In the genomic region with DNA sequence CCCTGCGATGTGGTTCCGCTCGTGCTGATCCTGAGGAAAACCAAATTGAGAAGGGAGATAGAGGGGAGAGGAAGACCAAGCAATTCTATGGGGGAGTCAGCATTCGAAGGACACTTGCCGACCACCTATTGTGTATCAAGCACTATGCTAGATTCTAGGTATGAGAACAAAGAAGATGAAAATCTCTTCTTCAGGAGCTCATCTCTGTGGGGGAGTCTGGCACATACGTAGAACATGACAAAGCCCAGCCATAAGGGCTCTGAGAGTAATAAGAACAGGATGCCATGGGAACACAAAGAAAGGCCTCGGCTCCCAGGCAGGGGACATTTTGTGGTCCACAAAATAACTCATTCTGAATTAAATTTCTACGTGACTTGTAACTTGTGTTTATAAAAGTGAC, we compare ENCODE assay signal across 20 cellular contexts.
"Had no signal": no experiment of that assay in that cellular context is flagged by ENCODE, and none has a peak within 500 bp of the region (broad histone marks: within the 10 kb centered on the region; RNA-seq: fewer than 3 reads in every experiment).

No MANE protein-coding gene starts in this region.

- H3K9me3 ChIP-seq: SJSA1 had no signal

- H3K4me3 ChIP-seq: SJSA1 had no signal

- H3K27me3 ChIP-seq: SJSA1 had no signal

- H3K4me1 Mint-ChIP-seq: activated naive CD4-positive, alpha-beta T cell treated with anti-CD3 and anti-CD28 coated beads, Interleukin-2, amount 50 U/mL, for 24 hours; IgD-negative memory B cell had no signal

- H3K27ac ChIP-seq: SJSA1 had no signal

- H3K9me3 Mint-ChIP-seq: activated CD8-positive, alpha-beta T cell treated with anti-CD3 and anti-CD28 coated beads for 36 hours; activated naive CD4-positive, alpha-beta T cell treated with anti-CD3 and anti-CD28 coated beads, Interleukin-2, amount 50 U/mL, for 24 hours; IgD-negative memory B cell; T-helper 1 cell treated with Interleukin-12 subunit alpha and Interleukin-12 subunit beta and Interleukin-4 antibody, amounts not matched to agents 30 μg/mL and 1 μg/mL, for 36 hours had no signal

- ATAC-seq: activated CD4-positive, CD25-positive, alpha-beta regulatory T cell treated with anti-CD3 and anti-CD28 coated beads, Interleukin-2, amount 50 U/mL, for 24 hours; activated CD8-positive, alpha-beta T cell treated with anti-CD3 and anti-CD28 coated beads for 36 hours; SK-N-SH treated with all-trans-retinoic acid at 6 μM for 48 hours had no signal

- DNase-seq: activated CD4-positive, alpha-beta T cell treated with anti-CD3 and anti-CD28 coated beads for 4 hours; activated CD8-positive, alpha-beta memory T cell treated with anti-CD3 and anti-CD28 coated beads, Interleukin-2, amount 50 U/mL, for 48 hours; activated CD8-positive, alpha-beta T cell treated with anti-CD3 and anti-CD28 coated beads for 36 hours; activated T-cell treated with anti-CD3 and anti-CD28 coated beads, Interleukin-2, amount 50 U/mL, for 1 hour; aorta; KG1; NCI-H1048; NCI-H146; NCI-H187 treated with DMSO at 0.1 percent for 48 hours; NCI-H2081 treated with DMSO at 0.1 percent for 48 hours; NCI-H2227 treated with DMSO at 0.1 percent for 48 hours; NCI-H446 treated with DMSO at 0.1 percent for 48 hours; NCI-H524 treated with DMSO at 0.1 percent for 48 hours; NCI-H774 had no signal

- H3K4me3 Mint-ChIP-seq: activated CD8-positive, alpha-beta T cell treated with anti-CD3 and anti-CD28 coated beads for 36 hours; activated naive CD4-positive, alpha-beta T cell treated with anti-CD3 and anti-CD28 coated beads, Interleukin-2, amount 50 U/mL, for 24 hours; IgD-negative memory B cell; T-helper 1 cell treated with Interleukin-12 subunit alpha and Interleukin-12 subunit beta and Interleukin-4 antibody, amounts not matched to agents 30 μg/mL and 1 μg/mL, for 36 hours had no signal

- H3K27me3 Mint-ChIP-seq: activated naive CD4-positive, alpha-beta T cell treated with anti-CD3 and anti-CD28 coated beads, Interleukin-2, amount 50 U/mL, for 24 hours had no signal

- H3K36me3 Mint-ChIP-seq: activated naive CD4-positive, alpha-beta T cell treated with anti-CD3 and anti-CD28 coated beads, Interleukin-2, amount 50 U/mL, for 24 hours; IgD-negative memory B cell had no signal

- H3K27ac Mint-ChIP-seq: activated CD8-positive, alpha-beta T cell treated with anti-CD3 and anti-CD28 coated beads for 36 hours; activated naive CD4-positive, alpha-beta T cell treated with anti-CD3 and anti-CD28 coated beads, Interleukin-2, amount 50 U/mL, for 24 hours; IgD-negative memory B cell; T-helper 1 cell treated with Interleukin-12 subunit alpha and Interleukin-12 subunit beta and Interleukin-4 antibody, amounts not matched to agents 30 μg/mL and 1 μg/mL, for 36 hours had no signal
